8 cellular contexts compared by ENCODE assay signal in genomic region chr5:1792842-1793266, GRCh38. TPM values are rescaled to one million over a fixed set of nuclear protein-coding genes. Genes with fewer than 3 reads are reported as not detected.
DNase-seq lines count a peak whose midpoint lies in the region; ATAC-seq and TF ChIP-seq lines count a peak whose summit lies in the region.

No MANE protein-coding gene starts in this region.

- peak overlapping the region; percentile 69; the same call in 1 of the 2 replicates for H3K27ac ChIP-seq in ACC112 (ENCODE audit: low read depth, low read length)
- no peak overlapping the region for H3K27ac ChIP-seq in endodermal cell (ENCODE audit: low read depth, low read length)

- H3K4me3 ChIP-seq in ACC112 (ENCODE audit: low read depth, low read length) (no peak overlapping the region), endodermal cell (ENCODE audit: low read length) (no peak overlapping the region)

- H3K27ac Mint-ChIP-seq in neural crest cell (ENCODE audit: unreplicated experiment) (no peak overlapping the region), endodermal cell (no peak overlapping the region)

- H3K27me3 ChIP-seq in ACC112 (ENCODE audit: insufficient read depth, low read length): no peaks in the 10 kb centered on the region
- H3K27me3 ChIP-seq in endodermal cell (ENCODE audit: control insufficient read depth, insufficient read depth, low read length, poor library complexity, severe bottlenecking): no peaks in the 10 kb centered on the region

- ATAC-seq in GM19324 (IDR thresholded peaks at IDR 0.05; ENCODE audit: low FRiP score, unreplicated experiment) (peak; percentile 76), HG03354 (IDR thresholded peaks at IDR 0.05; ENCODE audit: poor library complexity, severe bottlenecking, unreplicated experiment) (peak; percentile 98)

- no peaks in the 10 kb centered on the region for H3K9me3 Mint-ChIP-seq in neural crest cell
- H3K9me3 Mint-ChIP-seq in endodermal cell: no peaks in the 10 kb centered on the region

- TF ChIP-seq CTCF in neural crest cell (conservative IDR thresholded peaks at IDR 0.05) (no peak), endodermal cell (conservative IDR thresholded peaks at IDR 0.05) (no peak)

- H3K9ac ChIP-seq in endodermal cell (ENCODE audit: extremely low read depth, low read length, poor library complexity, severe bottlenecking): no peak overlapping the region

- peak in 4 of 5 donors; percentile 37 to 97 (median 52) for DNase-seq in T-helper 1 cell
- DNase-seq in activated naive CD8-positive, alpha-beta T cell treated with anti-CD3 and anti-CD28 coated beads, Interleukin-2, amount 50 U/mL, for 16 hours (ENCODE audit: low read depth, low spot score): peak; percentile 52
- no peak for DNase-seq in neural crest cell (ENCODE audit: low read depth, low spot score)
- no peak for DNase-seq in NCI-H526 (lab: John Stamatoyannopoulos, UW)
- no peak for DNase-seq in endodermal cell

- no peaks in the 10 kb centered on the region for H3K9me3 ChIP-seq in endodermal cell (ENCODE audit: control insufficient read depth, low read length)

- 87 to 92% methylated on average over 7 to 8 of the region's 8 CpGs for WGBS in endodermal cell (ENCODE audit: insufficient coverage in 1 of 2, insufficient read length in 1 of 2), 2 experiments

- H3K36me3 Mint-ChIP-seq in neural crest cell (ENCODE audit: low read depth) (peaks cover 5% of the 10 kb centered on the region), endodermal cell (ENCODE audit: low read depth) (peaks cover 10% of the 10 kb centered on the region)

- H3K79me2 ChIP-seq in ACC112 (ENCODE audit: control insufficient read depth, insufficient read depth, low read length, unreplicated experiment): peaks cover 4% of the 10 kb centered on the region

- H3K36me3 ChIP-seq in ACC112 (ENCODE audit: insufficient read depth, low read length) (peaks cover 4% of the 10 kb centered on the region; the same call in 1 of the 2 replicates), endodermal cell (ENCODE audit: control insufficient read depth, insufficient read depth, low read length) (peaks cover 13% of the 10 kb centered on the region)

- no peaks in the 10 kb centered on the region for H3K27me3 Mint-ChIP-seq in neural crest cell (ENCODE audit: low read depth)
- H3K27me3 Mint-ChIP-seq in endodermal cell (ENCODE audit: insufficient read depth): no peaks in the 10 kb centered on the region

- H3K4me3 Mint-ChIP-seq in neural crest cell: peak overlapping the region; percentile 42
- H3K4me3 Mint-ChIP-seq in endodermal cell: no peak overlapping the region

- H2AFZ ChIP-seq in ACC112 (ENCODE audit: low read length, unreplicated experiment): no peak overlapping the region

- H3K4me1 Mint-ChIP-seq in neural crest cell (peaks cover 18% of the 10 kb centered on the region), endodermal cell (peaks cover 2% of the 10 kb centered on the region)

- peaks cover 51% of the 10 kb centered on the region for H3K4me1 ChIP-seq in ACC112 (ENCODE audit: control insufficient read depth, insufficient read depth, low read length, unreplicated experiment)
- no peaks in the 10 kb centered on the region for H3K4me1 ChIP-seq in endodermal cell (ENCODE audit: control insufficient read depth, insufficient read depth, low read length)

RNA-seq across cellular contexts. Expression of gene MRPL36, which starts 6.8 kb away (rescaled TPM):
- total RNA-seq in neural crest cell (50.8 and 53.2 TPM in 2 replicates), endodermal cell (10 to 100 TPM; 44.0 to 49.7 TPM)
- 73.8 TPM for polyA plus RNA-seq in endodermal cell (2013, experiment 1 of 2)
- 63.7 TPM for polyA plus RNA-seq in endodermal cell (2013, experiment 2 of 2)

RNA-seq across cellular contexts. Expression of gene NDUFS6, which starts 8.4 kb away (rescaled TPM):
- total RNA-seq in neural crest cell: 50.2 and 52.3 TPM in 2 replicates
- total RNA-seq in endodermal cell: 10 to 100 TPM; 47.9 to 65.2 TPM
- polyA plus RNA-seq in endodermal cell (2013, experiment 1 of 2): 79.9 TPM
- polyA plus RNA-seq in endodermal cell (2013, experiment 2 of 2): 73.3 TPM

Comparison
In these comparisons a context has a peak if more than half of its experiments do, and no peak if none do; other contexts are left out.
1. DNase-seq: peak in T-helper 1 cell (4 of 5) and activated naive CD8-positive, alpha-beta T cell treated with anti-CD3 and anti-CD28 coated beads, Interleukin-2, amount 50 U/mL, for 16 hours (single experiment); none in neural crest cell (single experiment), NCI-H526 (0 of 2) and endodermal cell (single experiment).